Comparison of ENCODE assay signal across 23 cellular contexts in genomic region chr7:88566174-88566729, GRCh38.
"Had no signal": no experiment of that assay in that cellular context is flagged by ENCODE, and none has a peak within 500 bp of the region (broad histone marks: within the 10 kb centered on the region; RNA-seq: fewer than 3 reads in every experiment).

No MANE protein-coding gene starts in this region.

- H3K4me3 ChIP-seq: ascending aorta, coronary artery, gastrocnemius medialis, heart right ventricle, lower lobe of right lung, right atrium auricular region, tibial nerve, uterus had no signal

- H3K4me1 Mint-ChIP-seq: activated CD4-positive, alpha-beta T cell treated with anti-CD3 and anti-CD28 coated beads for 36 hours had no signal

- H3K9me3 ChIP-seq: ascending aorta, gastrocnemius medialis, heart right ventricle, lower lobe of right lung, right atrium auricular region, tibial nerve, uterus had no signal

- H3K27ac ChIP-seq: ascending aorta, coronary artery, gastrocnemius medialis, heart right ventricle, lower lobe of right lung, right atrium auricular region, tibial nerve, uterus had no signal

- ATAC-seq: activated CD4-positive, alpha-beta T cell treated with anti-CD3 and anti-CD28 coated beads for 36 hours; activated CD8-positive, alpha-beta T cell treated with anti-CD3 and anti-CD28 coated beads for 36 hours; esophagus mucosa; gastrocnemius medialis; heart right ventricle; left cardiac atrium; lower lobe of right lung; natural killer cell treated with Interleukin-12 subunit alpha and Interleukin-12 subunit beta and Interleukin-15 and Interleukin-18, amount 100 ng/mL, for 72 hours had no signal

- H3K4me1 ChIP-seq: ascending aorta, gastrocnemius medialis, heart right ventricle, lower lobe of right lung, right atrium auricular region, uterus had no signal

- DNase-seq: activated CD4-positive, alpha-beta T cell treated with anti-CD3 and anti-CD28 coated beads for 36 hours; activated CD8-positive, alpha-beta T cell treated with anti-CD3 and anti-CD28 coated beads for 36 hours; activated naive CD4-positive, alpha-beta T cell treated with anti-CD3 and anti-CD28 coated beads, Interleukin-2, amount 50 U/mL, for 16 hours; activated T-cell treated with anti-CD3 and anti-CD28 coated beads, Interleukin-2, amount 50 U/mL, for 1 hour; gastrocnemius medialis; heart right ventricle; left cardiac atrium; lower lobe of right lung; stimulated activated CD4-positive, alpha-beta T cell treated with anti-CD3 and anti-CD28 coated beads, Interleukin-12 subunit alpha, Interleukin-12 subunit beta, amount 100 ng/mL, for 4 hours; stimulated activated CD4-positive, alpha-beta T cell treated with anti-CD3 and anti-CD28 coated beads, Interleukin-1b, Interleukin-23, amount 100 ng/mL, for 48 hours; stimulated activated CD8-positive, alpha-beta memory T cell treated with anti-CD3 and anti-CD28 coated beads, Interleukin-4, amount 100 ng/mL, for 48 hours; stimulated activated naive CD4-positive, alpha-beta T cell; uterus had no signal

- H3K36me3 Mint-ChIP-seq: natural killer cell treated with Interleukin-12 subunit alpha and Interleukin-12 subunit beta and Interleukin-15 and Interleukin-18, amount 100 ng/mL, for 72 hours had no signal

- H3K9me3 Mint-ChIP-seq: activated CD8-positive, alpha-beta T cell treated with anti-CD3 and anti-CD28 coated beads for 36 hours; T-helper 2 cell treated with Interferon-gamma antibody and Interleukin-4, amounts not matched to agents 5 μg/mL and 100 μg/mL, for 36 hours had no signal

- FAIRE-seq: endometrium, TTC549 had no signal

- H3K36me3 ChIP-seq: ascending aorta, gastrocnemius medialis, heart right ventricle, lower lobe of right lung, right atrium auricular region, tibial nerve, uterus had no signal

- H3K27me3 Mint-ChIP-seq: activated CD4-positive, alpha-beta T cell treated with anti-CD3 and anti-CD28 coated beads for 36 hours; activated CD8-positive, alpha-beta T cell treated with anti-CD3 and anti-CD28 coated beads for 36 hours; natural killer cell treated with Interleukin-12 subunit alpha and Interleukin-12 subunit beta and Interleukin-15 and Interleukin-18, amount 100 ng/mL, for 72 hours; progenitor cell of endocrine pancreas had no signal

- H3K4me3 Mint-ChIP-seq: activated CD4-positive, alpha-beta T cell treated with anti-CD3 and anti-CD28 coated beads for 36 hours; activated CD8-positive, alpha-beta T cell treated with anti-CD3 and anti-CD28 coated beads for 36 hours; natural killer cell treated with Interleukin-12 subunit alpha and Interleukin-12 subunit beta and Interleukin-15 and Interleukin-18, amount 100 ng/mL, for 72 hours; T-helper 2 cell treated with Interferon-gamma antibody and Interleukin-4, amounts not matched to agents 5 μg/mL and 100 μg/mL, for 36 hours had no signal

- H3K27ac Mint-ChIP-seq: activated CD4-positive, alpha-beta T cell treated with anti-CD3 and anti-CD28 coated beads for 36 hours; activated CD8-positive, alpha-beta T cell treated with anti-CD3 and anti-CD28 coated beads for 36 hours; natural killer cell treated with Interleukin-12 subunit alpha and Interleukin-12 subunit beta and Interleukin-15 and Interleukin-18, amount 100 ng/mL, for 72 hours; progenitor cell of endocrine pancreas; T-helper 2 cell treated with Interferon-gamma antibody and Interleukin-4, amounts not matched to agents 5 μg/mL and 100 μg/mL, for 36 hours had no signal

- H3K27me3 ChIP-seq: ascending aorta, gastrocnemius medialis, heart right ventricle, right atrium auricular region, tibial nerve, uterus had no signal
